Comparison of ENCODE assay signal across 1 cellular context in the genomic region with DNA sequence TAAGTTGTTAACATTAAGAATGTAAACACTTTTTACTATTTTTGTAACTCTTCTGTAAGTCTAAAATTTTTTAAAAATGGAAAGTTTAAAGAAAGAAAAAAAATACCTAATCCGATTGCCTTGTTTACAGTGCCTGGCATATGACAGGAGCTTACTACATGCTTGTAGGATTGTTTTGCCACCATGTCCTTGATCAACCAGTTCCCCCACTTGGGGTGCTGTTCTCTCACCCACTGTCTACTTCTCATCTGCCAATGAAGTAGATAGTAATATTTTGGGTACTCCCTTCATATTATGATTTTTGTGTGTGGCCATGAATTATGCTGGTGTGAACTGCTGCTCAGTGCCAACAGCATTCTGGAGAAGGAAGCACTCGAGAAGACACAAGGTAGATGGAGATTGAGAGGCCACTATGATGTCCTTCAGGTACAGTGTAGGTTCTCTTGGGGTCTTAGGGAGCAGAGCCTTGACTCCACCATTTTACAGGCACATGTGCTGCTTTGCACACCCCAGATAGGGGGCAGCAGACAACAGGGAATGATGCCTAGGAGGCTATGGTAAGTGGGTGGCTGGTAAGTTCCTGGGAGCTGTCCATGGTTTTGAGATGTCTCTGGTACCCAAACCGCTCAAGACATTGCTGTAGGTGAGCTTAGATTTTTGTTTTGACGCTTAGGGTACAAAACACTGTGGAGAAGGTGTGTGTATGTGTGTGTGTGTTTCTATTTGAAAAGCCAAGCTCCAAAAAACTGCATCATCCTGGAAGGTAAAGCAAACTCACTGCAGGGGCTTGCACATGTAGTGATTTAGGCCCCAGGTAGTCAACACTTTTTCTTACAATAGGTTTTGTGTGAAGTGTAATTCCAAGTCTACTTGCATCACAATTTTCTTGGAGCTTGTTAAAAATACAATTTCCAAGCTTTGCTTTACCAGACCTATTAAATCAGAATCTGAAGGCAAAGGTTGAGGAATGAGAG.
TF ChIP-seq lines count a peak whose summit lies in the region.

No MANE protein-coding gene starts in this region.

TF ChIP-seq in K562, 482 proteins besides CTCF, POLR2A, EP300 and RAD21:
- no peak for TF ChIP-seq ZNF77 (CRISPR knock-in tag; IDR thresholded peaks at IDR 0.05)
- no peak for TF ChIP-seq ZNF232 (CRISPR knock-in tag; IDR thresholded peaks at IDR 0.05)
- no peak for TF ChIP-seq FIP1L1 (IDR thresholded peaks at IDR 0.05; ENCODE audit: low read depth, low read length, poor library complexity, severe bottlenecking)
- TF ChIP-seq ZC3H11A (IDR thresholded peaks at IDR 0.05; ENCODE audit: low read depth, low read length), result no peak
- TF ChIP-seq, protein P1, sequence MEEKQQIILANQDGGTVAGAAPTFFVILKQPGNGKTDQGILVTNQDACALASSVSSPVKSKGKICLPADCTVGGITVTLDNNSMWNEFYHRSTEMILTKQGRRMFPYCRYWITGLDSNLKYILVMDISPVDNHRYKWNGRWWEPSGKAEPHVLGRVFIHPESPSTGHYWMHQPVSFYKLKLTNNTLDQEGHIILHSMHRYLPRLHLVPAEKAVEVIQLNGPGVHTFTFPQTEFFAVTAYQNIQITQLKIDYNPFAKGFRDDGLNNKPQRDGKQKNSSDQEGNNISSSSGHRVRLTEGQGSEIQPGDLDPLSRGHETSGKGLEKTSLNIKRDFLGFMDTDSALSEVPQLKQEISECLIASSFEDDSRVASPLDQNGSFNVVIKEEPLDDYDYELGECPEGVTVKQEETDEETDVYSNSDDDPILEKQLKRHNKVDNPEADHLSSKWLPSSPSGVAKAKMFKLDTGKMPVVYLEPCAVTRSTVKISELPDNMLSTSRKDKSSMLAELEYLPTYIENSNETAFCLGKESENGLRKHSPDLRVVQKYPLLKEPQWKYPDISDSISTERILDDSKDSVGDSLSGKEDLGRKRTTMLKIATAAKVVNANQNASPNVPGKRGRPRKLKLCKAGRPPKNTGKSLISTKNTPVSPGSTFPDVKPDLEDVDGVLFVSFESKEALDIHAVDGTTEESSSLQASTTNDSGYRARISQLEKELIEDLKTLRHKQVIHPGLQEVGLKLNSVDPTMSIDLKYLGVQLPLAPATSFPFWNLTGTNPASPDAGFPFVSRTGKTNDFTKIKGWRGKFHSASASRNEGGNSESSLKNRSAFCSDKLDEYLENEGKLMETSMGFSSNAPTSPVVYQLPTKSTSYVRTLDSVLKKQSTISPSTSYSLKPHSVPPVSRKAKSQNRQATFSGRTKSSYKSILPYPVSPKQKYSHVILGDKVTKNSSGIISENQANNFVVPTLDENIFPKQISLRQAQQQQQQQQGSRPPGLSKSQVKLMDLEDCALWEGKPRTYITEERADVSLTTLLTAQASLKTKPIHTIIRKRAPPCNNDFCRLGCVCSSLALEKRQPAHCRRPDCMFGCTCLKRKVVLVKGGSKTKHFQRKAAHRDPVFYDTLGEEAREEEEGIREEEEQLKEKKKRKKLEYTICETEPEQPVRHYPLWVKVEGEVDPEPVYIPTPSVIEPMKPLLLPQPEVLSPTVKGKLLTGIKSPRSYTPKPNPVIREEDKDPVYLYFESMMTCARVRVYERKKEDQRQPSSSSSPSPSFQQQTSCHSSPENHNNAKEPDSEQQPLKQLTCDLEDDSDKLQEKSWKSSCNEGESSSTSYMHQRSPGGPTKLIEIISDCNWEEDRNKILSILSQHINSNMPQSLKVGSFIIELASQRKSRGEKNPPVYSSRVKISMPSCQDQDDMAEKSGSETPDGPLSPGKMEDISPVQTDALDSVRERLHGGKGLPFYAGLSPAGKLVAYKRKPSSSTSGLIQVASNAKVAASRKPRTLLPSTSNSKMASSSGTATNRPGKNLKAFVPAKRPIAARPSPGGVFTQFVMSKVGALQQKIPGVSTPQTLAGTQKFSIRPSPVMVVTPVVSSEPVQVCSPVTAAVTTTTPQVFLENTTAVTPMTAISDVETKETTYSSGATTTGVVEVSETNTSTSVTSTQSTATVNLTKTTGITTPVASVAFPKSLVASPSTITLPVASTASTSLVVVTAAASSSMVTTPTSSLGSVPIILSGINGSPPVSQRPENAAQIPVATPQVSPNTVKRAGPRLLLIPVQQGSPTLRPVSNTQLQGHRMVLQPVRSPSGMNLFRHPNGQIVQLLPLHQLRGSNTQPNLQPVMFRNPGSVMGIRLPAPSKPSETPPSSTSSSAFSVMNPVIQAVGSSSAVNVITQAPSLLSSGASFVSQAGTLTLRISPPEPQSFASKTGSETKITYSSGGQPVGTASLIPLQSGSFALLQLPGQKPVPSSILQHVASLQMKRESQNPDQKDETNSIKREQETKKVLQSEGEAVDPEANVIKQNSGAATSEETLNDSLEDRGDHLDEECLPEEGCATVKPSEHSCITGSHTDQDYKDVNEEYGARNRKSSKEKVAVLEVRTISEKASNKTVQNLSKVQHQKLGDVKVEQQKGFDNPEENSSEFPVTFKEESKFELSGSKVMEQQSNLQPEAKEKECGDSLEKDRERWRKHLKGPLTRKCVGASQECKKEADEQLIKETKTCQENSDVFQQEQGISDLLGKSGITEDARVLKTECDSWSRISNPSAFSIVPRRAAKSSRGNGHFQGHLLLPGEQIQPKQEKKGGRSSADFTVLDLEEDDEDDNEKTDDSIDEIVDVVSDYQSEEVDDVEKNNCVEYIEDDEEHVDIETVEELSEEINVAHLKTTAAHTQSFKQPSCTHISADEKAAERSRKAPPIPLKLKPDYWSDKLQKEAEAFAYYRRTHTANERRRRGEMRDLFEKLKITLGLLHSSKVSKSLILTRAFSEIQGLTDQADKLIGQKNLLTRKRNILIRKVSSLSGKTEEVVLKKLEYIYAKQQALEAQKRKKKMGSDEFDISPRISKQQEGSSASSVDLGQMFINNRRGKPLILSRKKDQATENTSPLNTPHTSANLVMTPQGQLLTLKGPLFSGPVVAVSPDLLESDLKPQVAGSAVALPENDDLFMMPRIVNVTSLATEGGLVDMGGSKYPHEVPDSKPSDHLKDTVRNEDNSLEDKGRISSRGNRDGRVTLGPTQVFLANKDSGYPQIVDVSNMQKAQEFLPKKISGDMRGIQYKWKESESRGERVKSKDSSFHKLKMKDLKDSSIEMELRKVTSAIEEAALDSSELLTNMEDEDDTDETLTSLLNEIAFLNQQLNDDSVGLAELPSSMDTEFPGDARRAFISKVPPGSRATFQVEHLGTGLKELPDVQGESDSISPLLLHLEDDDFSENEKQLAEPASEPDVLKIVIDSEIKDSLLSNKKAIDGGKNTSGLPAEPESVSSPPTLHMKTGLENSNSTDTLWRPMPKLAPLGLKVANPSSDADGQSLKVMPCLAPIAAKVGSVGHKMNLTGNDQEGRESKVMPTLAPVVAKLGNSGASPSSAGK (IDR thresholded peaks at IDR 0.05), result no peak
- no peak for TF ChIP-seq DNMT1 (IDR thresholded peaks at IDR 0.05)
- no peak for TF ChIP-seq MYC (IDR thresholded peaks at IDR 0.05; ENCODE audit: low read depth, low read length)
- TF ChIP-seq MYC (CRISPR knock-in tag; IDR thresholded peaks at IDR 0.05; ENCODE audit: borderline replicate concordance, low read depth), result no peak
- TF ChIP-seq HNRNPLL (IDR thresholded peaks at IDR 0.05; ENCODE audit: low read depth, low read length, poor library complexity, severe bottlenecking), result no peak
- peak; percentile 91 for TF ChIP-seq REST (CRISPR knock-in tag; IDR thresholded peaks at IDR 0.05; ENCODE audit: low read depth)
- no peak for TF ChIP-seq POU5F1 (IDR thresholded peaks at IDR 0.05; ENCODE audit: borderline replicate concordance, low read depth, low read length, partially characterized antibody)
- TF ChIP-seq SMC3 (conservative IDR thresholded peaks at IDR 0.05; ENCODE audit: insufficient read depth, low read depth, low read length), result 0 out of 2 replicates have a peak, but pooled peaks have one; percentile 21
- no peak for TF ChIP-seq RBM14 (IDR thresholded peaks at IDR 0.05; ENCODE audit: borderline replicate concordance, insufficient read depth, low read depth, low read length)
- no peak for TF ChIP-seq CBX1 (IDR thresholded peaks at IDR 0.05; ENCODE audit: low read depth)
- TF ChIP-seq, protein P2, sequence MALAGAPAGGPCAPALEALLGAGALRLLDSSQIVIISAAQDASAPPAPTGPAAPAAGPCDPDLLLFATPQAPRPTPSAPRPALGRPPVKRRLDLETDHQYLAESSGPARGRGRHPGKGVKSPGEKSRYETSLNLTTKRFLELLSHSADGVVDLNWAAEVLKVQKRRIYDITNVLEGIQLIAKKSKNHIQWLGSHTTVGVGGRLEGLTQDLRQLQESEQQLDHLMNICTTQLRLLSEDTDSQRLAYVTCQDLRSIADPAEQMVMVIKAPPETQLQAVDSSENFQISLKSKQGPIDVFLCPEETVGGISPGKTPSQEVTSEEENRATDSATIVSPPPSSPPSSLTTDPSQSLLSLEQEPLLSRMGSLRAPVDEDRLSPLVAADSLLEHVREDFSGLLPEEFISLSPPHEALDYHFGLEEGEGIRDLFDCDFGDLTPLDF (CRISPR knock-in tag; IDR thresholded peaks at IDR 0.05), result no peak
- TF ChIP-seq ZNF384 (IDR thresholded peaks at IDR 0.05; ENCODE audit: low read depth, low read length), result no peak
- no peak for TF ChIP-seq SUPT5H (IDR thresholded peaks at IDR 0.05)
- TF ChIP-seq ZNF146 (CRISPR knock-in tag; IDR thresholded peaks at IDR 0.05; ENCODE audit: unreplicated experiment), result no peak
- peak; percentile 84 for TF ChIP-seq EHMT2 (IDR thresholded peaks at IDR 0.05)
- TF ChIP-seq ZNF717 (CRISPR knock-in tag; IDR thresholded peaks at IDR 0.05), result no peak
- TF ChIP-seq HDAC8 (tag; IDR thresholded peaks at IDR 0.05), result no peak
- TF ChIP-seq, protein P3, sequence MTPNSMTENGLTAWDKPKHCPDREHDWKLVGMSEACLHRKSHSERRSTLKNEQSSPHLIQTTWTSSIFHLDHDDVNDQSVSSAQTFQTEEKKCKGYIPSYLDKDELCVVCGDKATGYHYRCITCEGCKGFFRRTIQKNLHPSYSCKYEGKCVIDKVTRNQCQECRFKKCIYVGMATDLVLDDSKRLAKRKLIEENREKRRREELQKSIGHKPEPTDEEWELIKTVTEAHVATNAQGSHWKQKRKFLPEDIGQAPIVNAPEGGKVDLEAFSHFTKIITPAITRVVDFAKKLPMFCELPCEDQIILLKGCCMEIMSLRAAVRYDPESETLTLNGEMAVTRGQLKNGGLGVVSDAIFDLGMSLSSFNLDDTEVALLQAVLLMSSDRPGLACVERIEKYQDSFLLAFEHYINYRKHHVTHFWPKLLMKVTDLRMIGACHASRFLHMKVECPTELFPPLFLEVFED (CRISPR knock-in tag; conservative IDR thresholded peaks at IDR 0.05), result no peak
- TF ChIP-seq, protein P4, sequence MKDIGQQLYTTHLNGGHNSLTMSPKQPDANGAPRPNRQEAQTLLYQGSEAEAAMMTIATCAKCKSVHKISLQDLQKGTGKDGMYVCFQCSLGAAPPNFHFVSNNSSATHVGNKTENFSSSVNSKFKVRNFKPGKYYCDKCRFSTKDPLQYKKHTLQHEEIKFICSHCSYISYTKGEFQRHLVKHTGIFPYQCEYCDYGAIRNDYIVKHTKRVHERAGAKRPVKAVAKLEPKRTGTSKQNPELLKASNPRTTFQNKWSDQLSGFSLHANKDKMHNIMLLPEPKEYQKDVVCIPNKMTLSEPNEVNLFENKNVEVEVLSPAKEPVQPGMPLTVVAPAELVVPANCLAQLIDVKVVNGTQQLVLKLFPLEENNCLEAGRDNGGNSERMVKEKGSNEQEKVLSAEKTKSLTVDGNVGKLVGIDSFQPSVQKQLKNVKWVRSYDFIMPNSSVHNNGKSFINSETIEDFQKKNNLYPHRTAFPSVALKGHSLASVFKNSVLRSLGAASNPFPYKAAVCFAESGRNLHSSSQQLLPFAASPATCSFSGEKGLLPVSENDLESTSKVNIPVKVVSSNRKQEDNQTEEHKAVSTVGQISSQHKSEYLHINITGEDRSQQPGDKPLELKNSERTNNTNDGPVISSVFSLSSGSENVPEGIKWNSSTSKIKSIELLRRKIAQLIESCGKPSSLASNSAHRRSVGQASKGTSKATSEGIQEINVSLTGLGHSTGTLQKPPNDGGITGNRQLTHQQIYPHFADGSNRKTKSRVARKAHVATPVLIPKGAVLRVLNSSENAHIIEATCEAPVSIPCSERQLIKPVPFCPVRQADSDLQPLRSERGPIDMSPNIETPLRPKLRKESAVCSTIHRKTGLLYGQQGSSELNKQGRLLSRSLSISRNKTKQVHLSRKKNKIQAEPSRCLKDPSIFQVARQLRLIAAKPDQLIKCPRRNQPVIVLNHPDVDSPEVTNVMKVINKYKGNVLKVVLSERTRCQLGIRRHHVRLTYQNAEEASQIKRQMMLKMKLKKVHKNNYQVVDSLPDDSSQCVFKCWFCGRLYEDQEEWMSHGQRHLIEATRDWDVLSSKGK (CRISPR knock-in tag; IDR thresholded peaks at IDR 0.05), result no peak
- TF ChIP-seq ZNF551 (CRISPR knock-in tag; IDR thresholded peaks at IDR 0.05), result no peak
